ENCODE assay signal across 16 cellular contexts in genomic region chrX:41148553-41148952, GRCh38.
DNase-seq lines count a peak whose midpoint lies in the region; ATAC-seq and TF ChIP-seq lines count a peak whose summit lies in the region.
"Had no signal": no experiment of that assay in that cellular context is flagged by ENCODE, and none has a peak within 500 bp of the region (broad histone marks: within the 10 kb centered on the region; RNA-seq: fewer than 3 reads in every experiment).

No MANE protein-coding gene starts in this region.

- peak; percentile 23 for DNase-seq in AG04450 (ENCODE audit: low read depth, low spot score)
- DNase-seq in HT1080 (ENCODE audit: low read depth) = peak; percentile 77
- peak; percentile 24 for DNase-seq in brain microvascular endothelial cell
- DNase-seq in kidney epithelial cell (ENCODE audit: low read depth) = peak; percentile 19
- no peak for DNase-seq in T-helper 2 cell treated with Interferon-gamma antibody and Interleukin-4, amounts not matched to agents 5 μg/mL and 100 μg/mL, for 36 hours (ENCODE audit: low spot score)
- no peak for DNase-seq in OCI-M2 (lab: John Stamatoyannopoulos, UW; ENCODE audit: unreplicated experiment)
- DNase-seq in NCI-H2171 treated with DMSO at 0.1 percent for 48 hours (lab: John Stamatoyannopoulos, UW) = no peak
- DNase-seq: activated T-cell treated with anti-CD3 and anti-CD28 coated beads, Interleukin-2, amount 50 U/mL, for 1 hour; aorta; GDM1; KBM-7; NCI-H1436 treated with DMSO at 0.1 percent for 48 hours; NCI-H82; retina had no signal

- H3K36me3 Mint-ChIP-seq in T-helper 2 cell treated with Interferon-gamma antibody and Interleukin-4, amounts not matched to agents 5 μg/mL and 100 μg/mL, for 36 hours (ENCODE audit: low read depth) = peaks cover 18% of the 10 kb centered on the region

- H3K4me3 Mint-ChIP-seq in T-helper 2 cell treated with Interferon-gamma antibody and Interleukin-4, amounts not matched to agents 5 μg/mL and 100 μg/mL, for 36 hours = no peak overlapping the region
- H3K4me3 Mint-ChIP-seq: CD14-positive monocyte had no signal

- CTCF ChIA-PET in AG04450 (lab: Charles Lee) = no interaction called here

- H3K27me3 ChIP-seq in AG04450 (ENCODE audit: control insufficient read depth, insufficient read depth, low read length) (no peaks in the 10 kb centered on the region), brain microvascular endothelial cell (replicated peaks) (no peaks in the 10 kb centered on the region), kidney epithelial cell (ENCODE audit: control insufficient read depth, insufficient read depth, low read length) (no peaks in the 10 kb centered on the region)

- ATAC-seq in GM21447 (IDR thresholded peaks at IDR 0.05; ENCODE audit: unreplicated experiment) = no peak

- peaks cover 3% of the 10 kb centered on the region for H3K36me3 ChIP-seq in brain microvascular endothelial cell (replicated peaks)
- H3K36me3 ChIP-seq in kidney epithelial cell (ENCODE audit: control insufficient read depth, insufficient read depth, low read length) = peaks cover 1% of the 10 kb centered on the region

- H3K27me3 Mint-ChIP-seq in T-helper 2 cell treated with Interferon-gamma antibody and Interleukin-4, amounts not matched to agents 5 μg/mL and 100 μg/mL, for 36 hours (ENCODE audit: low read depth) = no peaks in the 10 kb centered on the region

- no peak overlapping the region for H3K27ac Mint-ChIP-seq in T-helper 2 cell treated with Interferon-gamma antibody and Interleukin-4, amounts not matched to agents 5 μg/mL and 100 μg/mL, for 36 hours
- H3K27ac Mint-ChIP-seq: CD14-positive monocyte had no signal

- POLR2A ChIA-PET in AG04450 (lab: Yijun Ruan, JAX) = no interaction called here

- in situ Hi-C loops in brain microvascular endothelial cell (cut with HindIII; ENCODE audit: low pct_ligation_motif_present, low sequenced_read_pairs) = no loop called here

- peaks cover 2% of the 10 kb centered on the region for H3K4me1 Mint-ChIP-seq in T-helper 2 cell treated with Interferon-gamma antibody and Interleukin-4, amounts not matched to agents 5 μg/mL and 100 μg/mL, for 36 hours (ENCODE audit: low read depth)
- H3K4me1 Mint-ChIP-seq: CD14-positive monocyte had no signal

- no peak for TF ChIP-seq CTCF in AG04450 (IDR thresholded peaks at IDR 0.05; ENCODE audit: low read depth, low read length)
- TF ChIP-seq CTCF in brain microvascular endothelial cell (IDR thresholded peaks at IDR 0.05; ENCODE audit: low read depth, low read length, missing control alignments) = no peak
- no peak for TF ChIP-seq CTCF in kidney epithelial cell (IDR thresholded peaks at IDR 0.05; ENCODE audit: insufficient read depth, low read length, poor library complexity, severe bottlenecking)

- H3K9me3 Mint-ChIP-seq in T-helper 2 cell treated with Interferon-gamma antibody and Interleukin-4, amounts not matched to agents 5 μg/mL and 100 μg/mL, for 36 hours = no peaks in the 10 kb centered on the region
- H3K9me3 Mint-ChIP-seq: CD14-positive monocyte had no signal

- H3K27ac ChIP-seq in AG04450 (ENCODE audit: low read depth, low read length) (peak overlapping the region; percentile 52), brain microvascular endothelial cell (peak overlapping the region; percentile 26)

- H3K9me3 ChIP-seq in AG04450 (ENCODE audit: control insufficient read depth, insufficient read depth, low read length) = no peaks in the 10 kb centered on the region

- H3K4me3 ChIP-seq in AG04450 (ENCODE audit: low read depth, low read length) (no peak overlapping the region), brain microvascular endothelial cell (ENCODE audit: low read depth, low read length) (no peak overlapping the region), kidney epithelial cell (ENCODE audit: low read depth, low read length) (no peak overlapping the region)

Comparison
In these comparisons a context has a peak if more than half of its experiments do, and no peak if none do; other contexts are left out.
1. DNase-seq: peak in AG04450 (single experiment), HT1080 (single experiment), brain microvascular endothelial cell (single experiment) and kidney epithelial cell (single experiment); none in T-helper 2 cell treated with Interferon-gamma antibody and Interleukin-4, amounts not matched to agents 5 μg/mL and 100 μg/mL, for 36 hours (single experiment), OCI-M2 (single experiment) and NCI-H2171 treated with DMSO at 0.1 percent for 48 hours (single experiment).